ENCODE assay signal across 5 cellular contexts in genomic region chr7:74829959-74830358, GRCh38. TPM values are rescaled to one million over a fixed set of nuclear protein-coding genes. Genes with fewer than 3 reads are reported as not detected.
"Had no signal": no experiment of that assay in that cellular context is flagged by ENCODE, and none has a peak within 500 bp of the region (broad histone marks: within the 10 kb centered on the region; RNA-seq: fewer than 3 reads in every experiment).

No MANE protein-coding gene starts in this region.

RNA-seq across cellular contexts. Expression of gene NCF1, which starts 56.1 kb away (rescaled TPM):
- total RNA-seq: lung microvascular endothelial cell, myocyte, progenitor cell of endocrine pancreas, smooth muscle cell, temporal lobe had no signal
